14 cellular contexts compared by ENCODE assay signal in the genomic region with DNA sequence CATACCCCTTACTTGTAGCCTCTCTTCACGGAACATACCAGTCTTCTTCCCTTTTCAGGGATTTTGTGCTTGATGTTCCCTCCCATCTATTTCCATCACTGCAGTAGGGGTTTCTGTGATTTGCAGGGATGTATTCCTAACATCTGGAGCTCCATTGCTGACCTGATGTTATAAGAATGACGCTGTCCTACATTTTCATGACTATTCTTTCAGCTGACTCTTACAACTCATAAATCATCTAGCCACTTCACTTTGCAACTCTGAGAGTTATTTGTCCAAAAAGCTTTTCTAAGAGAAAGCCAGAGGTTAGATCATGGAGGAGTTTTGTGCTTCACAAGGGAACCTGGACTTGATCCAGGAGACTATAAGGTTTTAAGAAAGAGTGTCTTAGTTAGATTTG.
DNase-seq lines count a peak whose midpoint lies in the region; ATAC-seq and TF ChIP-seq lines count a peak whose summit lies in the region.
"Had no signal": no experiment of that assay in that cellular context is flagged by ENCODE, and none has a peak within 500 bp of the region (broad histone marks: within the 10 kb centered on the region; RNA-seq: fewer than 3 reads in every experiment).

No MANE protein-coding gene starts in this region.

- H3K27me3 ChIP-seq in BJ (ENCODE audit: control insufficient read depth, insufficient read depth, low read length) (no peaks in the 10 kb centered on the region), GM23248 (replicated peaks; ENCODE audit: insufficient read depth) (no peaks in the 10 kb centered on the region), vagina (no peaks in the 10 kb centered on the region), upper lobe of right lung (no peaks in the 10 kb centered on the region)
- H3K27me3 ChIP-seq: BLaER1 treated with 17β-estradiol and CSF1 and Interleukin-3, amounts not matched to agents 10 nM and 100 nM had no signal

- H3K4me3 ChIP-seq in BJ (ENCODE audit: low read depth, low read length) (no peak overlapping the region), GM23248 (no peak overlapping the region), fibroblast of villous mesenchyme (ENCODE audit: low read depth, low read length) (no peak overlapping the region), vagina (no peak overlapping the region), upper lobe of right lung (no peak overlapping the region)
- H3K4me3 ChIP-seq: BLaER1 treated with 17β-estradiol and CSF1 and Interleukin-3, amounts not matched to agents 10 nM and 100 nM; GM23338; K562 had no signal

- intact Hi-C loops in vagina (cut with DNase I), result no loop called here
- intact Hi-C loops in upper lobe of right lung (cut with DNase I), result no loop called here

- H3K79me2 ChIP-seq in GM23248 (ENCODE audit: insufficient read depth), result no peaks in the 10 kb centered on the region

- POLR2A ChIA-PET in BJ (lab: Charles Lee), result no interaction called here

- WGBS in GM23248 (ENCODE audit: low coverage in 1 of 2, low lambda C conversion rate in 2 of 2, missing lambda C conversion rate in 2 of 2), 2 experiments, result 41 to 49% methylated on average over 2 of the region's 2 CpGs

- H3K4me1 ChIP-seq in GM23248 (ENCODE audit: insufficient read depth) (no peaks in the 10 kb centered on the region), vagina (no peaks in the 10 kb centered on the region), upper lobe of right lung (no peaks in the 10 kb centered on the region)
- H3K4me1 ChIP-seq: BLaER1 treated with 17β-estradiol and CSF1 and Interleukin-3, amounts not matched to agents 10 nM and 100 nM had no signal

- peak; percentile 51 for DNase-seq in BJ (ENCODE audit: low read depth)
- DNase-seq in GM23248, result peak; percentile 36
- peak; percentile 83 for DNase-seq in fibroblast of villous mesenchyme (ENCODE audit: low read depth)
- no peak for DNase-seq in vagina (ENCODE audit: extremely low spot score in 2 of 2)
- DNase-seq in GM19238 (ENCODE audit: insufficient read length, low spot score), result no peak
- no peak for DNase-seq in upper lobe of right lung
- DNase-seq in NCI-H1436 treated with DMSO at 0.1 percent for 48 hours (lab: John Stamatoyannopoulos, UW), result no peak
- DNase-seq: AML-193; CD4-positive, CD25-positive, alpha-beta regulatory T cell; GDM1; H7 had no signal

- ATAC-seq in upper lobe of right lung, result no peak
- ATAC-seq: GM23338, K562 had no signal

- H3F3A ChIP-seq in GM23248 (ENCODE audit: insufficient read depth), result no peaks in the 10 kb centered on the region

- in situ Hi-C loops in GM23248 (cut with MboI), result no loop called here

- H3K27ac ChIP-seq in GM23248, result no peak overlapping the region
- peak overlapping the region; percentile 45 for H3K27ac ChIP-seq in vagina
- no peak overlapping the region for H3K27ac ChIP-seq in upper lobe of right lung
- H3K27ac ChIP-seq: BLaER1 treated with 17β-estradiol and CSF1 and Interleukin-3, amounts not matched to agents 10 nM and 100 nM had no signal

- H3K9ac ChIP-seq in GM23248, result no peak overlapping the region
- H3K9ac ChIP-seq: BLaER1 treated with 17β-estradiol and CSF1 and Interleukin-3, amounts not matched to agents 10 nM and 100 nM had no signal

- no peaks in the 10 kb centered on the region for H3K9me3 ChIP-seq in GM23248 (ENCODE audit: low read depth)
- H3K9me3 ChIP-seq in vagina, result no peaks in the 10 kb centered on the region
- no peaks in the 10 kb centered on the region for H3K9me3 ChIP-seq in upper lobe of right lung
- H3K9me3 ChIP-seq: BLaER1 treated with 17β-estradiol and CSF1 and Interleukin-3, amounts not matched to agents 10 nM and 100 nM had no signal

- H3K36me3 ChIP-seq in BJ (ENCODE audit: control insufficient read depth, insufficient read depth, low read length) (no peaks in the 10 kb centered on the region), GM23248 (ENCODE audit: low read depth) (no peaks in the 10 kb centered on the region), vagina (no peaks in the 10 kb centered on the region), upper lobe of right lung (no peaks in the 10 kb centered on the region)
- H3K36me3 ChIP-seq: BLaER1 treated with 17β-estradiol and CSF1 and Interleukin-3, amounts not matched to agents 10 nM and 100 nM had no signal

- H3K9me2 ChIP-seq in GM23248 (ENCODE audit: insufficient read depth), result no peaks in the 10 kb centered on the region

- H2AFZ ChIP-seq in GM23248, result no peak overlapping the region
- H2AFZ ChIP-seq: GM23338 had no signal

- H4K20me1 ChIP-seq in GM23248 (ENCODE audit: insufficient read depth), result no peaks in the 10 kb centered on the region
- H4K20me1 ChIP-seq: BLaER1 treated with 17β-estradiol and CSF1 and Interleukin-3, amounts not matched to agents 10 nM and 100 nM had no signal

- no peak for TF ChIP-seq POLR2A in vagina (IDR thresholded peaks at IDR 0.05)

- CTCF ChIA-PET in BJ (lab: Yijun Ruan, JAX), result interaction anchor here (0.6 to 1.1 kb wide), 3 partner anchors 20 to 1488 kb away, joined by 3 read pairs; no protein-coding TSS in a partner anchor

- no peak for TF ChIP-seq CTCF in BJ (IDR thresholded peaks at IDR 0.05; ENCODE audit: insufficient read depth, low read depth, low read length)
- TF ChIP-seq CTCF in fibroblast of villous mesenchyme (IDR thresholded peaks at IDR 0.05; ENCODE audit: insufficient read depth, low read depth, low read length), result no peak
- no peak for TF ChIP-seq CTCF in vagina (IDR thresholded peaks at IDR 0.05)
- TF ChIP-seq CTCF in upper lobe of right lung (IDR thresholded peaks at IDR 0.05), result no peak

- no peak overlapping the region for H3K4me2 ChIP-seq in GM23248 (ENCODE audit: unreplicated experiment)
- H3K4me2 ChIP-seq: BLaER1 treated with 17β-estradiol and CSF1 and Interleukin-3, amounts not matched to agents 10 nM and 100 nM; GM23338 had no signal

Comparison
In these comparisons a context has a peak if more than half of its experiments do, and no peak if none do; other contexts are left out.
1. DNase-seq: peak in BJ (single experiment), GM23248 (single experiment) and fibroblast of villous mesenchyme (single experiment); none in vagina (0 of 2), GM19238 (single experiment), upper lobe of right lung (single experiment) and NCI-H1436 treated with DMSO at 0.1 percent for 48 hours (single experiment).